In the genomic region with DNA sequence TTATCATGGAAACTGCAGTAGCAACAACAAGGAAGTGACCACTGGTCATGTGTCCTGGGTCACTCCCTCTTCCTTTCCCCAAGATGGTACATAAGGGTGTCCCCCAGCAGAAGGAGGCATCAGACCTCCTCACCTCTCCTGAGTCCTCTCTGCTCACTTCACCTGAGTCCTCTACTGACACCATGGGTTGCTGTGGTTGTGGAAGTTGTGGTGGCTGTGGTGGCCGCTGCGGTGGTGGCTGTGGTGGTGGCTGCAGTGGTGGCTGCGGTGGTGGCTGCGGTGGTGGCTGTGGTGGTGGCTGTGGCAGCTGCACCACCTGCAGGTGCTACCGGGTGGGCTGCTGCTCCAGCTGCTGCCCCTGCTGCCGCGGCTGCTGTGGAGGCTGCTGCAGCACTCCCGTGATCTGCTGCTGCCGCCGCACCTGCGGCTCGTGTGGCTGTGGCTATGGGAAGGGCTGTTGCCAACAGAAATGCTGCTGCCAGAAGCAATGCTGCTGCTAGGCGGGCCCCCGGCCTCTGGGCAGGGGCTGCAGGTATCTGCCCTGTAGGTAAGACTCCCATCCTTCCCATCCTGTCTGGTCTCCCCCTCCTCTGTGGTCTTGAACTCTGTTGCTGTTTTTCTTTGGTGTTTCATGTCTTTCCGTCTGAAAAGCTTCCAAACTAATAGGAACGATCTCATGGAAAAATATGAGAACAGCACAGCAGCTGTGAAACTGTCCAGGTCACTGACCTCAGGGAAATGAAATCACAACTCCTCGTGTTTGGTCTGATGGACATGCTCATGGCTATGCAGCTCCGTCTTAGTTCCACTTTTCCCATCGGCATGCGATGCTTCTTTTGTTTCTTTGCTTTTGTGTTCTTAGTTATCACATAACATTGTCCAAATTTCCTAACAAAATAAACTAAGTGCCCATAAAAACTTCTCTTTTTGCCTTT, we compare ENCODE assay signal across 1 cellular context.
TF ChIP-seq lines count a peak whose summit lies in the region.

A gene with protein sequence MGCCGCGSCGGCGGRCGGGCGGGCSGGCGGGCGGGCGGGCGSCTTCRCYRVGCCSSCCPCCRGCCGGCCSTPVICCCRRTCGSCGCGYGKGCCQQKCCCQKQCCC (plus strand): TSS at position 183 of the 935 bp plus-strand sequence. CDS start 0 bp downstream, at position 183.

TF ChIP-seq in HepG2, 621 proteins besides CTCF, POLR2A, EP300 and RAD21:
- TF ChIP-seq ZNF432 (CRISPR knock-in tag; IDR thresholded peaks at IDR 0.05; ENCODE audit: borderline replicate concordance) (no peak), SALL2 (CRISPR knock-in tag; IDR thresholded peaks at IDR 0.05) (no peak), TP53 (CRISPR knock-in tag; conservative IDR thresholded peaks at IDR 0.05) (no peak), ZNF34 (CRISPR knock-in tag; IDR thresholded peaks at IDR 0.05; ENCODE audit: borderline replicate concordance) (no peak), ZNF317 (CRISPR knock-in tag; IDR thresholded peaks at IDR 0.05) (no peak), CEBPG (CRISPR knock-in tag; IDR thresholded peaks at IDR 0.05) (no peak), MAFK (conservative IDR thresholded peaks at IDR 0.05 in 1 of 2, IDR thresholded peaks at IDR 0.05 in 1 of 2; ENCODE audit: low read length in 2 of 2) (no peak), CCDC6 (CRISPR knock-in tag; IDR thresholded peaks at IDR 0.05) (no peak), NR3C1 (CRISPR knock-in tag; IDR thresholded peaks at IDR 0.05) (no peak), ZNF672 (CRISPR knock-in tag; IDR thresholded peaks at IDR 0.05) (no peak), MTF2 (CRISPR knock-in tag; IDR thresholded peaks at IDR 0.05; ENCODE audit: borderline replicate concordance) (no peak), NRL (CRISPR knock-in tag; IDR thresholded peaks at IDR 0.05; ENCODE audit: borderline replicate concordance) (no peak)
TF ChIP-seq in HepG2: peak in this region for 0.
